10 cellular contexts compared by ENCODE assay signal in the genomic region with DNA sequence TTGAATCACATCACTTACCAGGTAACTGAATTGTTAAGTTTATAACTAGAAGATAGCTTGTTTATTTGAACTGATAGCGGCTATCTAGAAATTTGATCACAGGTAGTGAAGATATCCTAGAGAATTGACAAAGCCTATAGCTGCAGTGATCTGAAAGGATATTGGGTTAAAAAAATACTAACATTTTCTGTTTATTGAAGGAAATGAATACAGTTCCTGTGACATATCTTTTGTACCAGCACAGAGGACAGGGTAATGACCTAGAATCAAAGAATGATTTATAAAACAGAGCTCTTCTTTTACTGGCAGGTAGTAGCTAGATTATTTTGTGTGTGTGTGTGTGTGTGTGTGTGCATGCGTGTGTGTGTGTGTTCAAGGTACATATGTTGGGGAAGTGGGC.
"Had no signal": no experiment of that assay in that cellular context is flagged by ENCODE, and none has a peak within 500 bp of the region (broad histone marks: within the 10 kb centered on the region; RNA-seq: fewer than 3 reads in every experiment).

No MANE protein-coding gene starts in this region.

- ATAC-seq: GM23338, HepG2 had no signal

- DNase-seq: H9, HCEC 1CT, HFFc6, KBM-7 had no signal

- H3K9ac ChIP-seq: KMS-11 had no signal

- H3K4me3 ChIP-seq: GM23338 had no signal

- H3K27ac ChIP-seq: HL-60, KMS-11 had no signal

- FAIRE-seq: H1, H54, HepG2 had no signal

- H2AFZ ChIP-seq: GM23338 had no signal

- H3K4me2 ChIP-seq: GM23338, KMS-11 had no signal
